Comparison of ENCODE assay signal across 1 cellular context in the genomic region with DNA sequence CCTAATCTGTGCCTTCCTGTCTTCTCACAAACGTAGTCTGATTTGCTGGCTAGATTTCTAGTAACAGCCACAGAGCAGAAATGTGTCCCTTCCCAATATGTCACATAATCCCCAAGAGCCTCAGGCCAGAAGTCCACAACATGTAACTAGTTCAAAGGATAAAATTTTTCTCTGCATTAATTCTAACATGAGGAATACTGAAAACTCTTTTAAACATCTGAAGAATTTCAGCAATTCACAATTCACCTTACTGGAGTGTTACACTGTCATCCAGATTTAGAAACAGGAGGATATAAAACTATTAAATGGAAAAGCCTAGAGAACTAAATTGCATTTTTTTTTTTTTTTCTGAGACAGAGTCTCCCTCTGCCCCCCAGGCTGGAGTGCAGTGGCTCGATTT.
TF ChIP-seq lines count a peak whose summit lies in the region.

No MANE protein-coding gene starts in this region.

TF ChIP-seq in WTC11, 78 proteins besides CTCF, POLR2A, EP300 and RAD21:
- TF ChIP-seq SMAD3 (CRISPR knock-in tag; IDR thresholded peaks at IDR 0.05; ENCODE audit: borderline replicate concordance) (no peak), PRRX2 (CRISPR knock-in tag; IDR thresholded peaks at IDR 0.05) (no peak), HMGA2 (CRISPR knock-in tag; IDR thresholded peaks at IDR 0.05) (no peak), ZNF263 (CRISPR knock-in tag; IDR thresholded peaks at IDR 0.05; ENCODE audit: low read depth) (no peak)
- TF ChIP-seq, protein P1, sequence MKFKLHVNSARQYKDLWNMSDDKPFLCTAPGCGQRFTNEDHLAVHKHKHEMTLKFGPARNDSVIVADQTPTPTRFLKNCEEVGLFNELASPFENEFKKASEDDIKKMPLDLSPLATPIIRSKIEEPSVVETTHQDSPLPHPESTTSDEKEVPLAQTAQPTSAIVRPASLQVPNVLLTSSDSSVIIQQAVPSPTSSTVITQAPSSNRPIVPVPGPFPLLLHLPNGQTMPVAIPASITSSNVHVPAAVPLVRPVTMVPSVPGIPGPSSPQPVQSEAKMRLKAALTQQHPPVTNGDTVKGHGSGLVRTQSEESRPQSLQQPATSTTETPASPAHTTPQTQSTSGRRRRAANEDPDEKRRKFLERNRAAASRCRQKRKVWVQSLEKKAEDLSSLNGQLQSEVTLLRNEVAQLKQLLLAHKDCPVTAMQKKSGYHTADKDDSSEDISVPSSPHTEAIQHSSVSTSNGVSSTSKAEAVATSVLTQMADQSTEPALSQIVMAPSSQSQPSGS (CRISPR knock-in tag; IDR thresholded peaks at IDR 0.05; ENCODE audit: borderline replicate concordance, low read depth): no peak
- TF ChIP-seq, protein P2, sequence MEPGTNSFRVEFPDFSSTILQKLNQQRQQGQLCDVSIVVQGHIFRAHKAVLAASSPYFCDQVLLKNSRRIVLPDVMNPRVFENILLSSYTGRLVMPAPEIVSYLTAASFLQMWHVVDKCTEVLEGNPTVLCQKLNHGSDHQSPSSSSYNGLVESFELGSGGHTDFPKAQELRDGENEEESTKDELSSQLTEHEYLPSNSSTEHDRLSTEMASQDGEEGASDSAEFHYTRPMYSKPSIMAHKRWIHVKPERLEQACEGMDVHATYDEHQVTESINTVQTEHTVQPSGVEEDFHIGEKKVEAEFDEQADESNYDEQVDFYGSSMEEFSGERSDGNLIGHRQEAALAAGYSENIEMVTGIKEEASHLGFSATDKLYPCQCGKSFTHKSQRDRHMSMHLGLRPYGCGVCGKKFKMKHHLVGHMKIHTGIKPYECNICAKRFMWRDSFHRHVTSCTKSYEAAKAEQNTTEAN (CRISPR knock-in tag; IDR thresholded peaks at IDR 0.05): no peak
